ENCODE assay signal across 12 cellular contexts in genomic region chr7:90424720-90425119, GRCh38. TPM values are rescaled to one million over a fixed set of nuclear protein-coding genes. Genes with fewer than 3 reads are reported as not detected.
DNase-seq lines count a peak whose midpoint lies in the region; ATAC-seq and TF ChIP-seq lines count a peak whose summit lies in the region.
"Had no signal": no experiment of that assay in that cellular context is flagged by ENCODE, and none has a peak within 500 bp of the region (broad histone marks: within the 10 kb centered on the region; RNA-seq: fewer than 3 reads in every experiment).

No MANE protein-coding gene starts in this region.

- peaks cover 2% of the 10 kb centered on the region for H3K36me3 Mint-ChIP-seq in activated T-helper 1 cell treated with anti-CD3 and anti-CD28 coated beads, Interleukin-12 subunit alpha, Interleukin-12 subunit beta, Interleukin-2, Interleukin-4 antibody, amounts not matched to agents 30 ng/mL and 10 ng/mL and 1 ng/mL, durations not matched to agents 14 hours and 24 hours and 36 hours (ENCODE audit: low read depth)

- no peaks in the 10 kb centered on the region for H3K27me3 Mint-ChIP-seq in activated T-helper 1 cell treated with anti-CD3 and anti-CD28 coated beads, Interleukin-12 subunit alpha, Interleukin-12 subunit beta, Interleukin-2, Interleukin-4 antibody, amounts not matched to agents 30 ng/mL and 10 ng/mL and 1 ng/mL, durations not matched to agents 14 hours and 24 hours and 36 hours (ENCODE audit: insufficient read depth)

- peak overlapping the region; percentile 32 for H3K4me3 Mint-ChIP-seq in activated T-helper 1 cell treated with anti-CD3 and anti-CD28 coated beads, Interleukin-12 subunit alpha, Interleukin-12 subunit beta, Interleukin-2, Interleukin-4 antibody, amounts not matched to agents 30 ng/mL and 10 ng/mL and 1 ng/mL, durations not matched to agents 14 hours and 24 hours and 36 hours
- H3K4me3 Mint-ChIP-seq: neural crest cell had no signal

- WGBS in prostate gland = 92% methylated on average over 3 of the region's 3 CpGs

- peak overlapping the region; percentile 65 for H3K27ac Mint-ChIP-seq in activated T-helper 1 cell treated with anti-CD3 and anti-CD28 coated beads, Interleukin-12 subunit alpha, Interleukin-12 subunit beta, Interleukin-2, Interleukin-4 antibody, amounts not matched to agents 30 ng/mL and 10 ng/mL and 1 ng/mL, durations not matched to agents 14 hours and 24 hours and 36 hours

- TF ChIP-seq CTCF in prostate gland (IDR thresholded peaks at IDR 0.05) = no peak

- intact Hi-C loops in activated T-helper 1 cell treated with anti-CD3 and anti-CD28 coated beads, Interleukin-12 subunit alpha, Interleukin-12 subunit beta, Interleukin-2, Interleukin-4 antibody, amounts not matched to agents 30 ng/mL and 10 ng/mL and 1 ng/mL, durations not matched to agents 14 hours and 24 hours and 36 hours (cut with micrococcal nuclease) = loop anchor here (1.0 to 10.0 kb wide), 8 partner anchors 21 to 1877 kb away; partner anchors contain the start of genes CFAP69, CLDN12 and GTPBP10
- intact Hi-C loops in prostate gland (cut with DNase I) = no loop called here

- H3K9me3 Mint-ChIP-seq in activated T-helper 1 cell treated with anti-CD3 and anti-CD28 coated beads, Interleukin-12 subunit alpha, Interleukin-12 subunit beta, Interleukin-2, Interleukin-4 antibody, amounts not matched to agents 30 ng/mL and 10 ng/mL and 1 ng/mL, durations not matched to agents 14 hours and 24 hours and 36 hours = no peaks in the 10 kb centered on the region
- H3K9me3 Mint-ChIP-seq: neural crest cell had no signal

- H3K36me3 ChIP-seq in prostate gland = no peaks in the 10 kb centered on the region
- H3K36me3 ChIP-seq: thoracic aorta had no signal

- TF ChIP-seq POLR2A in prostate gland (IDR thresholded peaks at IDR 0.05) = no peak

- H3K4me3 ChIP-seq in prostate gland = no peak overlapping the region
- H3K4me3 ChIP-seq: thoracic aorta had no signal

- ATAC-seq in GM18868 (IDR thresholded peaks at IDR 0.05; ENCODE audit: unreplicated experiment) (peak; percentile 96), GM21381 (IDR thresholded peaks at IDR 0.05; ENCODE audit: unreplicated experiment) (peak; percentile 89), HG03060 (IDR thresholded peaks at IDR 0.05; ENCODE audit: low read depth, unreplicated experiment) (peak; percentile 90)

- H3K4me1 Mint-ChIP-seq in activated T-helper 1 cell treated with anti-CD3 and anti-CD28 coated beads, Interleukin-12 subunit alpha, Interleukin-12 subunit beta, Interleukin-2, Interleukin-4 antibody, amounts not matched to agents 30 ng/mL and 10 ng/mL and 1 ng/mL, durations not matched to agents 14 hours and 24 hours and 36 hours (ENCODE audit: low read depth) = peaks cover 21% of the 10 kb centered on the region
- H3K4me1 Mint-ChIP-seq: neural crest cell had no signal

- DNase-seq in activated T-helper 1 cell treated with anti-CD3 and anti-CD28 coated beads, Interleukin-12 subunit alpha, Interleukin-12 subunit beta, Interleukin-2, Interleukin-4 antibody, amounts not matched to agents 30 ng/mL and 10 ng/mL and 1 ng/mL, durations not matched to agents 14 hours and 24 hours and 36 hours (ENCODE audit: low spot score) = no peak
- no peak for DNase-seq in NCI-H82 (lab: John Stamatoyannopoulos, UW)
- DNase-seq in prostate gland (ENCODE audit: low spot score) = no peak
- DNase-seq in NCI-H1436 (lab: John Stamatoyannopoulos, UW) = no peak
- DNase-seq in hypothalamus (lab: John Stamatoyannopoulos, UW) = no peak
- DNase-seq: DMS79 treated with DMSO at 0.1 percent for 48 hours had no signal

- H3K4me1 ChIP-seq in prostate gland (replicated peaks) = no peaks in the 10 kb centered on the region

- H3K9me3 ChIP-seq in prostate gland = no peaks in the 10 kb centered on the region
- H3K9me3 ChIP-seq: thoracic aorta had no signal

- H3K27me3 ChIP-seq in prostate gland (replicated peaks; ENCODE audit: insufficient read depth) = no peaks in the 10 kb centered on the region

- no peak overlapping the region for H3K27ac ChIP-seq in prostate gland
- H3K27ac ChIP-seq: thoracic aorta had no signal

RNA-seq across cellular contexts. Expression of gene CLDN12, which starts 21.5 kb away (rescaled TPM):
- total RNA-seq in activated T-helper 1 cell treated with anti-CD3 and anti-CD28 coated beads, Interleukin-12 subunit alpha, Interleukin-12 subunit beta, Interleukin-2, Interleukin-4 antibody, amounts not matched to agents 30 ng/mL and 10 ng/mL and 1 ng/mL, durations not matched to agents 14 hours and 24 hours and 36 hours = 4.4 and 6.2 TPM in 2 replicates
- 10 to 100 TPM; 33.1 to 43.9 TPM for total RNA-seq in prostate gland

RNA-seq across cellular contexts. Expression of gene PTTG1IP2, which starts 44.7 kb away (rescaled TPM):
- not detected in 2 replicates for total RNA-seq in activated T-helper 1 cell treated with anti-CD3 and anti-CD28 coated beads, Interleukin-12 subunit alpha, Interleukin-12 subunit beta, Interleukin-2, Interleukin-4 antibody, amounts not matched to agents 30 ng/mL and 10 ng/mL and 1 ng/mL, durations not matched to agents 14 hours and 24 hours and 36 hours
- total RNA-seq in prostate gland = not detected
- total RNA-seq: neural crest cell, RPMI7951, thoracic aorta had no signal
